Comparison of ENCODE assay signal across 2 cellular contexts in the genomic region with DNA sequence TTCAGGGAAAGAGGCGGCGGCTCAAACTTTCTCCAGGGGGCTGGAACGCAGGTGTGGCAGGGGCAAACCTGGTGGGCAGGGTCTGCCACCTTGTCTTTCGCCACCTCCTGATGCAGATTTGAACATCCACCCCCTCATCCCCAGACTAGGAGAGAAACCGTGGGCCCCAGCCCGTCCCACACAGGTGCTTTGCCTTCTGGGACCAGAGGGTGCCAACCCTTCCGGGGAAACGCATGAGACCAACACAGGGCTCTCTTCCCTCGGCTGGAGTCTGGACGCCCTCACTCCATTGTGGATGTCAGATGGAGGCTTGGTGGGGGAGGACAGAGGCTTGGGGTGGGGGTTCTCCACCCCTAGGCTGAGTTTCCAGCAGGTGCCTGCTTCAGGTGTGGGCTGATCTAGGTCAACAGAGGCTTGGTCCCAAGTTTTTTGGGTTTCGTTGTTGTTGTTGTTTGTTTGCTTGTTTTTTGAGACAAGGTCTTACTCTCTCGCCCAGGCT.
TF ChIP-seq lines count a peak whose summit lies in the region.

No MANE protein-coding gene starts in this region.

TF ChIP-seq in A549, 52 proteins besides CTCF, POLR2A, EP300 and RAD21:
- TF ChIP-seq RARB (CRISPR knock-in tag; IDR thresholded peaks at IDR 0.05) (no peak), FOSL2 (IDR thresholded peaks at IDR 0.05) (no peak), FOSL2 (CRISPR knock-in tag; IDR thresholded peaks at IDR 0.05) (no peak)
- TF ChIP-seq, protein P1, sequence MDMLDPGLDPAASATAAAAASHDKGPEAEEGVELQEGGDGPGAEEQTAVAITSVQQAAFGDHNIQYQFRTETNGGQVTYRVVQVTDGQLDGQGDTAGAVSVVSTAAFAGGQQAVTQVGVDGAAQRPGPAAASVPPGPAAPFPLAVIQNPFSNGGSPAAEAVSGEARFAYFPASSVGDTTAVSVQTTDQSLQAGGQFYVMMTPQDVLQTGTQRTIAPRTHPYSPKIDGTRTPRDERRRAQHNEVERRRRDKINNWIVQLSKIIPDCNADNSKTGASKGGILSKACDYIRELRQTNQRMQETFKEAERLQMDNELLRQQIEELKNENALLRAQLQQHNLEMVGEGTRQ (IDR thresholded peaks at IDR 0.05) = no peak

TF ChIP-seq in GM23338, 12 proteins besides CTCF, POLR2A, EP300 and RAD21:
- no peak for TF ChIP-seq EZH2phosphoT487 (IDR thresholded peaks at IDR 0.05; ENCODE audit: unreplicated experiment)
- TF ChIP-seq, protein P2, sequence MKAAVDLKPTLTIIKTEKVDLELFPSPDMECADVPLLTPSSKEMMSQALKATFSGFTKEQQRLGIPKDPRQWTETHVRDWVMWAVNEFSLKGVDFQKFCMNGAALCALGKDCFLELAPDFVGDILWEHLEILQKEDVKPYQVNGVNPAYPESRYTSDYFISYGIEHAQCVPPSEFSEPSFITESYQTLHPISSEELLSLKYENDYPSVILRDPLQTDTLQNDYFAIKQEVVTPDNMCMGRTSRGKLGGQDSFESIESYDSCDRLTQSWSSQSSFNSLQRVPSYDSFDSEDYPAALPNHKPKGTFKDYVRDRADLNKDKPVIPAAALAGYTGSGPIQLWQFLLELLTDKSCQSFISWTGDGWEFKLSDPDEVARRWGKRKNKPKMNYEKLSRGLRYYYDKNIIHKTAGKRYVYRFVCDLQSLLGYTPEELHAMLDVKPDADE (IDR thresholded peaks at IDR 0.05) = no peak
- TF ChIP-seq STAT1 (IDR thresholded peaks at IDR 0.05; ENCODE audit: unreplicated experiment) = no peak
- TF ChIP-seq ZNF331 (CRISPR knock-in tag; IDR thresholded peaks at IDR 0.05; ENCODE audit: low read depth) = no peak
- no peak for TF ChIP-seq POLR2AphosphoS5 (IDR thresholded peaks at IDR 0.05; ENCODE audit: low read depth)
- no peak for TF ChIP-seq CREB1 (CRISPR knock-in tag; IDR thresholded peaks at IDR 0.05; ENCODE audit: low read depth)
- TF ChIP-seq EZH2 (IDR thresholded peaks at IDR 0.05; ENCODE audit: low read depth, unreplicated experiment) = no peak
- no peak for TF ChIP-seq NANOG (IDR thresholded peaks at IDR 0.05; ENCODE audit: borderline replicate concordance)
- TF ChIP-seq ZNF114 (CRISPR knock-in tag; IDR thresholded peaks at IDR 0.05) = no peak
- TF ChIP-seq, protein P3, sequence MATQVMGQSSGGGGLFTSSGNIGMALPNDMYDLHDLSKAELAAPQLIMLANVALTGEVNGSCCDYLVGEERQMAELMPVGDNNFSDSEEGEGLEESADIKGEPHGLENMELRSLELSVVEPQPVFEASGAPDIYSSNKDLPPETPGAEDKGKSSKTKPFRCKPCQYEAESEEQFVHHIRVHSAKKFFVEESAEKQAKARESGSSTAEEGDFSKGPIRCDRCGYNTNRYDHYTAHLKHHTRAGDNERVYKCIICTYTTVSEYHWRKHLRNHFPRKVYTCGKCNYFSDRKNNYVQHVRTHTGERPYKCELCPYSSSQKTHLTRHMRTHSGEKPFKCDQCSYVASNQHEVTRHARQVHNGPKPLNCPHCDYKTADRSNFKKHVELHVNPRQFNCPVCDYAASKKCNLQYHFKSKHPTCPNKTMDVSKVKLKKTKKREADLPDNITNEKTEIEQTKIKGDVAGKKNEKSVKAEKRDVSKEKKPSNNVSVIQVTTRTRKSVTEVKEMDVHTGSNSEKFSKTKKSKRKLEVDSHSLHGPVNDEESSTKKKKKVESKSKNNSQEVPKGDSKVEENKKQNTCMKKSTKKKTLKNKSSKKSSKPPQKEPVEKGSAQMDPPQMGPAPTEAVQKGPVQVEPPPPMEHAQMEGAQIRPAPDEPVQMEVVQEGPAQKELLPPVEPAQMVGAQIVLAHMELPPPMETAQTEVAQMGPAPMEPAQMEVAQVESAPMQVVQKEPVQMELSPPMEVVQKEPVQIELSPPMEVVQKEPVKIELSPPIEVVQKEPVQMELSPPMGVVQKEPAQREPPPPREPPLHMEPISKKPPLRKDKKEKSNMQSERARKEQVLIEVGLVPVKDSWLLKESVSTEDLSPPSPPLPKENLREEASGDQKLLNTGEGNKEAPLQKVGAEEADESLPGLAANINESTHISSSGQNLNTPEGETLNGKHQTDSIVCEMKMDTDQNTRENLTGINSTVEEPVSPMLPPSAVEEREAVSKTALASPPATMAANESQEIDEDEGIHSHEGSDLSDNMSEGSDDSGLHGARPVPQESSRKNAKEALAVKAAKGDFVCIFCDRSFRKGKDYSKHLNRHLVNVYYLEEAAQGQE (IDR thresholded peaks at IDR 0.05; ENCODE audit: unreplicated experiment) = no peak
- TF ChIP-seq JUNB (IDR thresholded peaks at IDR 0.05; ENCODE audit: unreplicated experiment) = no peak
- TF ChIP-seq, protein P4, sequence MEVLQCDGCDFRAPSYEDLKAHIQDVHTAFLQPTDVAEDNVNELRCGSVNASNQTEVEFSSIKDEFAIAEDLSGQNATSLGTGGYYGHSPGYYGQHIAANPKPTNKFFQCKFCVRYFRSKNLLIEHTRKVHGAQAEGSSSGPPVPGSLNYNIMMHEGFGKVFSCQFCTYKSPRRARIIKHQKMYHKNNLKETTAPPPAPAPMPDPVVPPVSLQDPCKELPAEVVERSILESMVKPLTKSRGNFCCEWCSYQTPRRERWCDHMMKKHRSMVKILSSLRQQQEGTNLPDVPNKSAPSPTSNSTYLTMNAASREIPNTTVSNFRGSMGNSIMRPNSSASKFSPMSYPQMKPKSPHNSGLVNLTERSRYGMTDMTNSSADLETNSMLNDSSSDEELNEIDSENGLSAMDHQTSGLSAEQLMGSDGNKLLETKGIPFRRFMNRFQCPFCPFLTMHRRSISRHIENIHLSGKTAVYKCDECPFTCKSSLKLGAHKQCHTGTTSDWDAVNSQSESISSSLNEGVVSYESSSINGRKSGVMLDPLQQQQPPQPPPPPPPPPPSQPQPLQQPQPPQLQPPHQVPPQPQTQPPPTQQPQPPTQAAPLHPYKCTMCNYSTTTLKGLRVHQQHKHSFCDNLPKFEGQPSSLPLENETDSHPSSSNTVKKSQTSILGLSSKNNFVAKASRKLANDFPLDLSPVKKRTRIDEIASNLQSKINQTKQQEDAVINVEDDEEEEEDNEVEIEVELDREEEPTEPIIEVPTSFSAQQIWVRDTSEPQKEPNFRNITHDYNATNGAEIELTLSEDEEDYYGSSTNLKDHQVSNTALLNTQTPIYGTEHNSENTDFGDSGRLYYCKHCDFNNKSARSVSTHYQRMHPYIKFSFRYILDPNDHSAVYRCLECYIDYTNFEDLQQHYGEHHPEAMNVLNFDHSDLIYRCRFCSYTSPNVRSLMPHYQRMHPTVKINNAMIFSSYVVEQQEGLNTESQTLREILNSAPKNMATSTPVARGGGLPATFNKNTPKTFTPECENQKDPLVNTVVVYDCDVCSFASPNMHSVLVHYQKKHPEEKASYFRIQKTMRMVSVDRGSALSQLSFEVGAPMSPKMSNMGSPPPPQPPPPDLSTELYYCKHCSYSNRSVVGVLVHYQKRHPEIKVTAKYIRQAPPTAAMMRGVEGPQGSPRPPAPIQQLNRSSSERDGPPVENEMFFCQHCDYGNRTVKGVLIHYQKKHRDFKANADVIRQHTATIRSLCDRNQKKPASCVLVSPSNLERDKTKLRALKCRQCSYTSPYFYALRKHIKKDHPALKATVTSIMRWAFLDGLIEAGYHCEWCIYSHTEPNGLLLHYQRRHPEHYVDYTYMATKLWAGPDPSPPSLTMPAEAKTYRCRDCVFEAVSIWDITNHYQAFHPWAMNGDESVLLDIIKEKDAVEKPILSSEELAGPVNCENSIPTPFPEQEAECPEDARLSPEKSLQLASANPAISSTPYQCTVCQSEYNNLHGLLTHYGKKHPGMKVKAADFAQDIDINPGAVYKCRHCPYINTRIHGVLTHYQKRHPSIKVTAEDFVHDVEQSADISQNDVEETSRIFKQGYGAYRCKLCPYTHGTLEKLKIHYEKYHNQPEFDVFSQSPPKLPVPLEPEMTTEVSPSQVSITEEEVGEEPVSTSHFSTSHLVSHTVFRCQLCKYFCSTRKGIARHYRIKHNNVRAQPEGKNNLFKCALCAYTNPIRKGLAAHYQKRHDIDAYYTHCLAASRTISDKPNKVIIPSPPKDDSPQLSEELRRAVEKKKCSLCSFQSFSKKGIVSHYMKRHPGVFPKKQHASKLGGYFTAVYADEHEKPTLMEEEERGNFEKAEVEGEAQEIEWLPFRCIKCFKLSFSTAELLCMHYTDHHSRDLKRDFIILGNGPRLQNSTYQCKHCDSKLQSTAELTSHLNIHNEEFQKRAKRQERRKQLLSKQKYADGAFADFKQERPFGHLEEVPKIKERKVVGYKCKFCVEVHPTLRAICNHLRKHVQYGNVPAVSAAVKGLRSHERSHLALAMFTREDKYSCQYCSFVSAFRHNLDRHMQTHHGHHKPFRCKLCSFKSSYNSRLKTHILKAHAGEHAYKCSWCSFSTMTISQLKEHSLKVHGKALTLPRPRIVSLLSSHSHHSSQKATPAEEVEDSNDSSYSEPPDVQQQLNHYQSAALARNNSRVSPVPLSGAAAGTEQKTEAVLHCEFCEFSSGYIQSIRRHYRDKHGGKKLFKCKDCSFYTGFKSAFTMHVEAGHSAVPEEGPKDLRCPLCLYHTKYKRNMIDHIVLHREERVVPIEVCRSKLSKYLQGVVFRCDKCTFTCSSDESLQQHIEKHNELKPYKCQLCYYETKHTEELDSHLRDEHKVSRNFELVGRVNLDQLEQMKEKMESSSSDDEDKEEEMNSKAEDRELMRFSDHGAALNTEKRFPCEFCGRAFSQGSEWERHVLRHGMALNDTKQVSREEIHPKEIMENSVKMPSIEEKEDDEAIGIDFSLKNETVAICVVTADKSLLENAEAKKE (CRISPR knock-in tag; IDR thresholded peaks at IDR 0.05) = no peak
